Comparison of ENCODE assay signal across 10 cellular contexts in the genomic region with DNA sequence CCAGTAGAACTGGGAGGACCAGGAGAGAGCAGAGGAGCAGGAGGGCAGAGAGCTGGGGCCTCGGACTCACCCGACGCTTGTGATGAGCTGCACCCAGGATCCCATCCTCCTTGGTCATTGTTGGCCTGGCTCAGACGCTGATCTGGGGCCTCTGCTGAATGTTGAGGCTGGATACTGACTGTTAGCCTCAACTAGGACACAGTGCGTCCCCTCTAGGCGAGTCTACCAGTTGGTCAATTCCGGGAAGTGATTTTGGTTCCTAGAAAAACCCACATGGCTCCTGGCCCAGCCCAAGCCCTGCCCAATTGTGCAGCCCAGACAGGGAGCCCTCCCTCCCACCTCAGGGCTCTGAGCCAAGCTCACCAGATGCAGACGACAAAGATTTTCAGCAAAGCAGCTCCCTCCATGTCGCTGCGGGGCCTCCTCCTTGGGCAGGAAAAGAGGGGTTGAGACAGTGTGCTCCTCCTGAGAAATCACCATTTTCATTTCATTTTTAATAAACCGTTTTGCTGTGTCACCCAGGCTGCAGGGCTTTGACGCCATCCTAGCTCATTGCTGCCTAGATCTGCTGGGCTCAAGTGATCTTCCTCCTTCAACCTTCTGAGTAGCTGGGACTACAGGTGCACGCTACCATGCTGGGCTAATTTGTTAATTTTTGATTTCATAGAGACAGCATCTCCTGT. TPM values are rescaled to one million over a fixed set of nuclear protein-coding genes. Genes with fewer than 3 reads are reported as not detected.
A peak's percentile ranks its signal among the peaks of the same experiment; 100 is the strongest.
DNase-seq lines count a peak whose midpoint lies in the region; ATAC-seq and TF ChIP-seq lines count a peak whose summit lies in the region.
"Had no signal": no experiment of that assay in that cellular context is flagged by ENCODE, and none has a peak within 500 bp of the region (broad histone marks: within the 10 kb centered on the region; RNA-seq: fewer than 3 reads in every experiment).

A gene with protein sequence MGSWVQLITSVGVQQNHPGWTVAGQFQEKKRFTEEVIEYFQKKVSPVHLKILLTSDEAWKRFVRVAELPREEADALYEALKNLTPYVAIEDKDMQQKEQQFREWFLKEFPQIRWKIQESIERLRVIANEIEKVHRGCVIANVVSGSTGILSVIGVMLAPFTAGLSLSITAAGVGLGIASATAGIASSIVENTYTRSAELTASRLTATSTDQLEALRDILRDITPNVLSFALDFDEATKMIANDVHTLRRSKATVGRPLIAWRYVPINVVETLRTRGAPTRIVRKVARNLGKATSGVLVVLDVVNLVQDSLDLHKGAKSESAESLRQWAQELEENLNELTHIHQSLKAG (minus strand): TSS at position 180 of the 683 bp plus-strand sequence. CDS start 75 bp downstream, at position 105.

- no peak for TF ChIP-seq CTCF in C4-2B (conservative IDR thresholded peaks at IDR 0.05)

- no peaks in the 10 kb centered on the region for H3K36me3 ChIP-seq in neuronal stem cell (replicated peaks in 1 of 2; ENCODE audit: control insufficient read depth in 2 of 2, insufficient read depth in 2 of 2, low read length in 2 of 2)

- H4K8ac ChIP-seq in neuronal stem cell (ENCODE audit: low read depth, low read length), result peak within 1 kb of the TSS; percentile 56

- H3K4ac ChIP-seq in neuronal stem cell (ENCODE audit: low read length), result peak within 1 kb of the TSS; percentile 93

- DNase-seq in NCI-H748 treated with DMSO at 0.1 percent for 48 hours (lab: John Stamatoyannopoulos, UW), result peak; percentile 10
- DNase-seq in fibroblast of peridontal ligament (ENCODE audit: extremely low read depth), result peak; percentile 51
- no peak for DNase-seq in neuronal stem cell (ENCODE audit: low spot score)
- no peak for DNase-seq in cortex of kidney (lab: John Stamatoyannopoulos, UW)
- no peak for DNase-seq in pons (ENCODE audit: low spot score)
- DNase-seq: T1000 had no signal

- WGBS in neuronal stem cell (ENCODE audit: extremely low coverage in 2 of 2, insufficient read length in 2 of 2, insufficient replicate concordance in 1 of 2), 2 donors, result no CpG with 5 or more reads among the region's 13 CpGs

- H2AK5ac ChIP-seq in neuronal stem cell (ENCODE audit: low read depth, low read length), result peak within 1 kb of the TSS; percentile 92

- no peak within 1 kb of the TSS for H3K4me3 ChIP-seq in neuronal stem cell (ENCODE audit: low read length in 2 of 2)

- peak within 1 kb of the TSS; percentile 96 for H3K18ac ChIP-seq in neuronal stem cell (ENCODE audit: low read length)

- H2AFZ ChIP-seq in neuronal stem cell (ENCODE audit: low read length), result peak within 1 kb of the TSS; percentile 45

- peak within 1 kb of the TSS; percentile 39 for H3K23ac ChIP-seq in neuronal stem cell (ENCODE audit: low read depth, low read length, poor library complexity)

- no peaks in the 10 kb centered on the region for H3K9me3 ChIP-seq in neuronal stem cell (replicated peaks in 1 of 2; ENCODE audit: control insufficient read depth in 2 of 2, insufficient read depth in 1 of 2, low read depth in 1 of 2, low read length in 2 of 2)

- peak within 1 kb of the TSS; percentile 58 for H3K14ac ChIP-seq in neuronal stem cell (ENCODE audit: low read length)

- peak within 1 kb of the TSS; percentile 97 for H2BK5ac ChIP-seq in neuronal stem cell (ENCODE audit: low read length)

- H3K27ac ChIP-seq in C4-2B (peak within 1 kb of the TSS; percentile 57), neuronal stem cell (replicated peaks; ENCODE audit: low read length) (no peak within 1 kb of the TSS)

- H2BK12ac ChIP-seq in neuronal stem cell (ENCODE audit: low read length), result peak within 1 kb of the TSS; percentile 85

- peak within 1 kb of the TSS; percentile 54 for H3K9ac ChIP-seq in neuronal stem cell (ENCODE audit: low read depth, low read length, poor library complexity)

- no peaks in the 10 kb centered on the region for H3K79me1 ChIP-seq in neuronal stem cell (ENCODE audit: low read depth, low read length)

- H2BK15ac ChIP-seq in neuronal stem cell (ENCODE audit: low read length), result peak within 1 kb of the TSS; percentile 93

- peak within 1 kb of the TSS; percentile 38 for H4K91ac ChIP-seq in neuronal stem cell (ENCODE audit: low read depth, low read length, poor library complexity)

- H3K4me1 ChIP-seq in neuronal stem cell (ENCODE audit: control insufficient read depth in 2 of 2, insufficient read depth in 1 of 2, low read depth in 1 of 2, low read length in 2 of 2), result peaks cover 19 to 30% of the 10 kb centered on the region in 2 donors

- no peaks in the 10 kb centered on the region for H3K27me3 ChIP-seq in neuronal stem cell (ENCODE audit: control insufficient read depth in 3 of 3, insufficient read depth in 3 of 3, low read depth in 1 of 3, low read length in 3 of 3)

- no peak within 1 kb of the TSS for H3K4me2 ChIP-seq in neuronal stem cell (ENCODE audit: insufficient read depth, low read length, poor library complexity, severe bottlenecking)

- peak within 1 kb of the TSS; percentile 75 for H2BK120ac ChIP-seq in neuronal stem cell (ENCODE audit: low read depth, low read length)

- no peak for ATAC-seq in HG02763 (IDR thresholded peaks at IDR 0.05; ENCODE audit: unreplicated experiment)
- no peak for ATAC-seq in HG03520 (IDR thresholded peaks at IDR 0.05; ENCODE audit: unreplicated experiment)

RNA-seq across cellular contexts. Expression of the gene that starts here (rescaled TPM):
- polyA plus RNA-seq in neuronal stem cell (2013, experiment 1 of 2), result 0.06 TPM
- 0.08 TPM for polyA plus RNA-seq in neuronal stem cell (2013, experiment 2 of 2)
- polyA plus RNA-seq: neural cell had no signal

Comparison
In these comparisons a context has a peak if more than half of its experiments do, and no peak if none do; other contexts are left out.
1. DNase-seq: peak in NCI-H748 treated with DMSO at 0.1 percent for 48 hours (single experiment) and fibroblast of peridontal ligament (single experiment); none in neuronal stem cell (single experiment), cortex of kidney (single experiment) and pons (single experiment).